ENCODE assay signal across 19 cellular contexts in genomic region chr2:229849073-229849472, GRCh38.
A peak's percentile ranks its signal among the peaks of the same experiment; 100 is the strongest.
DNase-seq lines count a peak whose midpoint lies in the region; ATAC-seq, FAIRE-seq and TF ChIP-seq lines count a peak whose summit lies in the region.
"Had no signal": no experiment of that assay in that cellular context is flagged by ENCODE, and none has a peak within 500 bp of the region (broad histone marks: within the 10 kb centered on the region; RNA-seq: fewer than 3 reads in every experiment).

No MANE protein-coding gene starts in this region.

- no peak overlapping the region for H4K8ac ChIP-seq in mesendoderm (ENCODE audit: low read depth, low read length)

- FAIRE-seq in GM12891 (lab: Jason Lieb, UNC) = peak; percentile 40
- FAIRE-seq: bronchial epithelial cell, pancreas, urothelium cell line had no signal

- WGBS in mesendoderm (ENCODE audit: extremely low coverage, insufficient coverage, low lambda C conversion rate) = no CpG with 5 or more reads among the region's 3 CpGs

- H3K23ac ChIP-seq in mesendoderm (ENCODE audit: low read length) = no peak overlapping the region

- TF ChIP-seq POLR2A in GM12891 (IDR thresholded peaks at IDR 0.05; ENCODE audit: low read depth, low read length) = no peak

- peaks cover 18% of the 10 kb centered on the region for H3K79me2 ChIP-seq in mesendoderm (ENCODE audit: control insufficient read depth, insufficient read depth, low read length)

- H3K18ac ChIP-seq in mesendoderm (ENCODE audit: low read length) = no peak overlapping the region

- peak overlapping the region; percentile 62 to 78 (median 72) for H3K4me3 Mint-ChIP-seq in CD4-positive, CD25-positive, alpha-beta regulatory T cell
- peak overlapping the region; percentile 41 for H3K4me3 Mint-ChIP-seq in activated naive CD8-positive, alpha-beta T cell

- DNase-seq in CD4-positive, CD25-positive, alpha-beta regulatory T cell = peak in 1 of 3 donors; percentile 35
- DNase-seq in GM12891 (ENCODE audit: insufficient read length, low spot score) (no peak), mesendoderm (peak; percentile 41), NCI-H526 (lab: John Stamatoyannopoulos, UW) (no peak), DMS79 (lab: John Stamatoyannopoulos, UW) (no peak), HEK293T (ENCODE audit: extremely low spot score) (no peak)
- DNase-seq: activated CD4-positive, CD25-positive, alpha-beta regulatory T cell treated with anti-CD3 and anti-CD28 coated beads, Interleukin-2, amount 50 U/mL, for 72 hours; activated T-cell treated with anti-CD3 and anti-CD28 coated beads for 4 hours; dorsolateral prefrontal cortex; Karpas-422; left ventricle myocardium inferior; NCI-H1105 treated with DMSO at 0.1 percent for 48 hours; NCI-H69; pancreas had no signal

- peaks cover 0 to 2% (median 0%) of the 10 kb centered on the region in 7 donors for H3K9me3 Mint-ChIP-seq in CD4-positive, CD25-positive, alpha-beta regulatory T cell
- no peaks in the 10 kb centered on the region for H3K9me3 Mint-ChIP-seq in activated naive CD8-positive, alpha-beta T cell (ENCODE audit: low read depth)

- peak in 1 of 2 donors; percentile 29 for ATAC-seq in CD4-positive, CD25-positive, alpha-beta regulatory T cell (ENCODE audit: low read depth in 2 of 2)
- ATAC-seq: pancreas, Right ventricle myocardium inferior had no signal

- no peak overlapping the region for H2BK15ac ChIP-seq in mesendoderm (replicated peaks; ENCODE audit: low read depth)

- no peak overlapping the region for H3K4ac ChIP-seq in mesendoderm (ENCODE audit: low read depth, low read length)

- peaks cover 12% of the 10 kb centered on the region for H3K79me1 ChIP-seq in mesendoderm (ENCODE audit: low read length)

- peaks cover 14% of the 10 kb centered on the region for H3K36me3 ChIP-seq in CD4-positive, CD25-positive, alpha-beta regulatory T cell (ENCODE audit: control insufficient read depth, insufficient read depth, low read length)
- H3K36me3 ChIP-seq in mesendoderm (ENCODE audit: control insufficient read depth, insufficient read depth, low read length) = no peaks in the 10 kb centered on the region
- H3K36me3 ChIP-seq: pancreas had no signal

- H2AK5ac ChIP-seq in mesendoderm (ENCODE audit: low read length) = no peak overlapping the region

- H3K56ac ChIP-seq in mesendoderm (ENCODE audit: low read length) = no peak overlapping the region

- POLR2A ChIA-PET in HEK293T (lab: Yijun Ruan, JAX) = no interaction called here

- H4K5ac ChIP-seq in mesendoderm (ENCODE audit: low read length) = no peak overlapping the region

- no peak overlapping the region for H2BK120ac ChIP-seq in mesendoderm (ENCODE audit: low read depth, low read length)

- H3K27ac ChIP-seq in CD4-positive, CD25-positive, alpha-beta regulatory T cell (ENCODE audit: insufficient read depth, low read length, poor library complexity, severe bottlenecking) = peak overlapping the region; percentile 31
- H3K27ac ChIP-seq in mesendoderm (ENCODE audit: low read depth, low read length) = no peak overlapping the region
- H3K27ac ChIP-seq: esophagus muscularis mucosa, left ventricle myocardium inferior, pancreas had no signal

- H3K4me2 ChIP-seq in mesendoderm (ENCODE audit: low read length) = no peak overlapping the region

- CTCF ChIA-PET in HEK293T (lab: Yijun Ruan, JAX) = interaction anchor here (1.0 kb wide), 1 partner anchor 14 kb away, joined by 4 read pairs; no protein-coding TSS in a partner anchor

- no peaks in the 10 kb centered on the region for H3K27me3 Mint-ChIP-seq in CD4-positive, CD25-positive, alpha-beta regulatory T cell
- H3K27me3 Mint-ChIP-seq in activated naive CD8-positive, alpha-beta T cell = no peaks in the 10 kb centered on the region

- no peaks in the 10 kb centered on the region for H3K27me3 ChIP-seq in CD4-positive, CD25-positive, alpha-beta regulatory T cell (ENCODE audit: control insufficient read depth, insufficient read depth, low read length)
- H3K27me3 ChIP-seq in mesendoderm (ENCODE audit: insufficient read depth, low read length, poor library complexity) = no peaks in the 10 kb centered on the region
- H3K27me3 ChIP-seq: dorsolateral prefrontal cortex, esophagus muscularis mucosa, pancreas had no signal

- H3K4me3 ChIP-seq in CD4-positive, CD25-positive, alpha-beta regulatory T cell (ENCODE audit: low read depth, low read length) = peak overlapping the region; percentile 71
- no peak overlapping the region for H3K4me3 ChIP-seq in mesendoderm (ENCODE audit: low read length)
- H3K4me3 ChIP-seq: dorsolateral prefrontal cortex, esophagus muscularis mucosa, left ventricle myocardium inferior, pancreas had no signal

- peaks cover 53 to 81% (median 66%) of the 10 kb centered on the region in 4 donors for H3K4me1 Mint-ChIP-seq in CD4-positive, CD25-positive, alpha-beta regulatory T cell
- peaks cover 73% of the 10 kb centered on the region for H3K4me1 Mint-ChIP-seq in activated naive CD8-positive, alpha-beta T cell (ENCODE audit: low read depth)

- no peak overlapping the region for H3K9ac ChIP-seq in mesendoderm (ENCODE audit: low read length)

- H3K9me3 ChIP-seq in CD4-positive, CD25-positive, alpha-beta regulatory T cell (ENCODE audit: control insufficient read depth in 2 of 2, low read length in 2 of 2) = no peaks in the 10 kb centered on the region
- H3K9me3 ChIP-seq: esophagus muscularis mucosa, left ventricle myocardium inferior, pancreas had no signal

- peak overlapping the region; percentile 89 to 99 (median 90) for H3K27ac Mint-ChIP-seq in CD4-positive, CD25-positive, alpha-beta regulatory T cell
- peak overlapping the region; percentile 28 for H3K27ac Mint-ChIP-seq in activated naive CD8-positive, alpha-beta T cell

- H3K36me3 Mint-ChIP-seq in CD4-positive, CD25-positive, alpha-beta regulatory T cell = peaks cover 29% of the 10 kb centered on the region
- peaks cover 18% of the 10 kb centered on the region for H3K36me3 Mint-ChIP-seq in activated naive CD8-positive, alpha-beta T cell

- peaks cover 49% of the 10 kb centered on the region for H3K4me1 ChIP-seq in CD4-positive, CD25-positive, alpha-beta regulatory T cell (ENCODE audit: control insufficient read depth, insufficient read depth, low read length, poor library complexity, severe bottlenecking)
- peaks cover 2% of the 10 kb centered on the region for H3K4me1 ChIP-seq in mesendoderm (ENCODE audit: control insufficient read depth, low read depth, low read length)

- H2BK5ac ChIP-seq in mesendoderm (ENCODE audit: low read length) = no peak overlapping the region

TF ChIP-seq in GM12891, 5 proteins besides CTCF, POLR2A, EP300 and RAD21:
- no peak for TF ChIP-seq TAF1 (IDR thresholded peaks at IDR 0.05; ENCODE audit: low read depth, low read length)
- TF ChIP-seq POU2F2 (IDR thresholded peaks at IDR 0.05; ENCODE audit: low read depth, low read length) = no peak
- no peak for TF ChIP-seq POLR2AphosphoS5 (IDR thresholded peaks at IDR 0.05; ENCODE audit: low read depth, low read length)
- TF ChIP-seq SPI1 (IDR thresholded peaks at IDR 0.05; ENCODE audit: low read depth, low read length) = no peak
- no peak for TF ChIP-seq PAX5 (IDR thresholded peaks at IDR 0.05; ENCODE audit: insufficient read depth, low read length, severe bottlenecking)

TF ChIP-seq in HEK293T, 16 proteins besides CTCF, POLR2A, EP300 and RAD21:
- TF ChIP-seq ZNF384 (IDR thresholded peaks at IDR 0.05) (no peak), HDGF (IDR thresholded peaks at IDR 0.05; ENCODE audit: borderline replicate concordance) (no peak), NFRKB (IDR thresholded peaks at IDR 0.05) (no peak), LEF1 (IDR thresholded peaks at IDR 0.05; ENCODE audit: borderline replicate concordance) (no peak)
TF ChIP-seq in HEK293T: peak in this region for 0.
